1 cellular context compared by ENCODE assay signal in genomic region chr12:1614360-1614759, GRCh38.
TF ChIP-seq lines count a peak whose summit lies in the region.

No MANE protein-coding gene starts in this region.

TF ChIP-seq in IMR-90, 13 proteins besides CTCF, POLR2A, EP300 and RAD21 (continued from another document):
- no peak for TF ChIP-seq RCOR1 (IDR thresholded peaks at IDR 0.05; ENCODE audit: insufficient replicate concordance, low read length)
